ENCODE assay signal across 8 cellular contexts in the genomic region with DNA sequence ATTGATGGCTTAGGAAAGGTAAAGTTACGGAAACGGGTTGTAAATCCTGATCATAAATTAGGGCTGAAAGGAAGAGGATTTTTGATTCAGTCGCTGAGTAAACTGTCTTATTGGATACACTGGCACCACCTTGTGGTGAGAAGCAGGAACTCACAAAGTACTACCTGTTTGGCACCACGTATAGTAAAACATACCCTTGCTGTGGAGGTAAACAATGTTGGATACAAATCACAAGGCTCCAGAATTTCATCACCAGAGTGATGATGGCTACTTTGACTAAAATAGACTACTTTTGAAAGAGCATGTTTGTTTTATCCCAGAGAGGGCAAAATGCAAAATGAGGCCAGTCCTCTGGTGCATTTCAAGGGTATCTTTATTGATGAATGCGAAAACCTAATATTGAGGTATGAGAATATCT.
DNase-seq lines count a peak whose midpoint lies in the region; ATAC-seq, FAIRE-seq and TF ChIP-seq lines count a peak whose summit lies in the region.

No MANE protein-coding gene starts in this region.

- H3K4me3 ChIP-seq in tibial artery = no peak overlapping the region

- peak; percentile 45 to 69 for DNase-seq in AML-193 (lab: John Stamatoyannopoulos, UW)
- DNase-seq in GM18507 (ENCODE audit: extremely low spot score, insufficient read length, low read depth) = peak; percentile 22
- peak; percentile 69 for DNase-seq in NCI-H1092 treated with DMSO at 0.1 percent for 48 hours (lab: John Stamatoyannopoulos, UW)
- DNase-seq in dermis microvascular lymphatic vessel endothelial cell (ENCODE audit: low read depth in 2 of 2) = peak; percentile 20 to 53
- peak; percentile 15 to 18 for DNase-seq in memory B cell (ENCODE audit: low spot score in 2 of 2)
- DNase-seq in tibial artery = no peak

- intact Hi-C loops in tibial artery (cut with DNase I; ENCODE audit: low total_unique reads) = no loop called here

- no peak overlapping the region for H3K4me3 Mint-ChIP-seq in memory B cell

- peak; percentile 86 for FAIRE-seq in GM18507 (lab: Jason Lieb, UNC)

- no peaks in the 10 kb centered on the region for H3K36me3 ChIP-seq in tibial artery

- no peaks in the 10 kb centered on the region for H3K9me3 ChIP-seq in tibial artery

- peak; percentile 35 to 48 for TF ChIP-seq CTCF in tibial artery (IDR thresholded peaks at IDR 0.05)

- no peak overlapping the region for H3K27ac Mint-ChIP-seq in memory B cell

- no peak overlapping the region for H3K27ac ChIP-seq in tibial artery

- ATAC-seq in HG02798 (IDR thresholded peaks at IDR 0.05; ENCODE audit: poor library complexity, unreplicated experiment) (peak; percentile 82), SK-N-SH treated with all-trans-retinoic acid at 6 μM for 48 hours (peak; percentile 88), memory B cell (ENCODE audit: low read depth) (peak; percentile 57)

- peaks cover 5% of the 10 kb centered on the region for H3K27me3 Mint-ChIP-seq in memory B cell

- no peaks in the 10 kb centered on the region for H3K27me3 ChIP-seq in tibial artery

- no peaks in the 10 kb centered on the region for H3K4me1 Mint-ChIP-seq in memory B cell

- H3K36me3 Mint-ChIP-seq in memory B cell = no peaks in the 10 kb centered on the region

- no peaks in the 10 kb centered on the region for H3K4me1 ChIP-seq in tibial artery

- no peaks in the 10 kb centered on the region for H3K9me3 Mint-ChIP-seq in memory B cell

TF ChIP-seq in SK-N-SH treated with all-trans-retinoic acid at 6 μM for 48 hours, 23 proteins besides CTCF, POLR2A, EP300 and RAD21:
- TF ChIP-seq, protein P1, sequence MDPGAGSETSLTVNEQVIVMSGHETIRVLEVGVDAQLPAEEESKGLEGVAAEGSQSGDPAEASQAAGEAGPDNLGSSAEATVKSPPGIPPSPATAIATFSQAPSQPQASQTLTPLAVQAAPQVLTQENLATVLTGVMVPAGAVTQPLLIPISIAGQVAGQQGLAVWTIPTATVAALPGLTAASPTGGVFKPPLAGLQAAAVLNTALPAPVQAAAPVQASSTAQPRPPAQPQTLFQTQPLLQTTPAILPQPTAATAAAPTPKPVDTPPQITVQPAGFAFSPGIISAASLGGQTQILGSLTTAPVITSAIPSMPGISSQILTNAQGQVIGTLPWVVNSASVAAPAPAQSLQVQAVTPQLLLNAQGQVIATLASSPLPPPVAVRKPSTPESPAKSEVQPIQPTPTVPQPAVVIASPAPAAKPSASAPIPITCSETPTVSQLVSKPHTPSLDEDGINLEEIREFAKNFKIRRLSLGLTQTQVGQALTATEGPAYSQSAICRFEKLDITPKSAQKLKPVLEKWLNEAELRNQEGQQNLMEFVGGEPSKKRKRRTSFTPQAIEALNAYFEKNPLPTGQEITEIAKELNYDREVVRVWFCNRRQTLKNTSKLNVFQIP (CRISPR knock-in tag; IDR thresholded peaks at IDR 0.05; ENCODE audit: borderline replicate concordance, low read depth) = no peak
- TF ChIP-seq, protein P2, sequence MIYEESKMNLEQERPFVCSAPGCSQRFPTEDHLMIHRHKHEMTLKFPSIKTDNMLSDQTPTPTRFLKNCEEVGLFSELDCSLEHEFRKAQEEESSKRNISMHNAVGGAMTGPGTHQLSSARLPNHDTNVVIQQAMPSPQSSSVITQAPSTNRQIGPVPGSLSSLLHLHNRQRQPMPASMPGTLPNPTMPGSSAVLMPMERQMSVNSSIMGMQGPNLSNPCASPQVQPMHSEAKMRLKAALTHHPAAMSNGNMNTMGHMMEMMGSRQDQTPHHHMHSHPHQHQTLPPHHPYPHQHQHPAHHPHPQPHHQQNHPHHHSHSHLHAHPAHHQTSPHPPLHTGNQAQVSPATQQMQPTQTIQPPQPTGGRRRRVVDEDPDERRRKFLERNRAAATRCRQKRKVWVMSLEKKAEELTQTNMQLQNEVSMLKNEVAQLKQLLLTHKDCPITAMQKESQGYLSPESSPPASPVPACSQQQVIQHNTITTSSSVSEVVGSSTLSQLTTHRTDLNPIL (CRISPR knock-in tag; IDR thresholded peaks at IDR 0.05; ENCODE audit: low read depth) = no peak
- TF ChIP-seq, protein P3, sequence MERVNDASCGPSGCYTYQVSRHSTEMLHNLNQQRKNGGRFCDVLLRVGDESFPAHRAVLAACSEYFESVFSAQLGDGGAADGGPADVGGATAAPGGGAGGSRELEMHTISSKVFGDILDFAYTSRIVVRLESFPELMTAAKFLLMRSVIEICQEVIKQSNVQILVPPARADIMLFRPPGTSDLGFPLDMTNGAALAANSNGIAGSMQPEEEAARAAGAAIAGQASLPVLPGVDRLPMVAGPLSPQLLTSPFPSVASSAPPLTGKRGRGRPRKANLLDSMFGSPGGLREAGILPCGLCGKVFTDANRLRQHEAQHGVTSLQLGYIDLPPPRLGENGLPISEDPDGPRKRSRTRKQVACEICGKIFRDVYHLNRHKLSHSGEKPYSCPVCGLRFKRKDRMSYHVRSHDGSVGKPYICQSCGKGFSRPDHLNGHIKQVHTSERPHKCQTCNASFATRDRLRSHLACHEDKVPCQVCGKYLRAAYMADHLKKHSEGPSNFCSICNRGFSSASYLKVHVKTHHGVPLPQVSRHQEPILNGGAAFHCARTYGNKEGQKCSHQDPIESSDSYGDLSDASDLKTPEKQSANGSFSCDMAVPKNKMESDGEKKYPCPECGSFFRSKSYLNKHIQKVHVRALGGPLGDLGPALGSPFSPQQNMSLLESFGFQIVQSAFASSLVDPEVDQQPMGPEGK (CRISPR knock-in tag; IDR thresholded peaks at IDR 0.05; ENCODE audit: borderline replicate concordance) = no peak
- no peak for TF ChIP-seq ZNF8 (CRISPR knock-in tag; IDR thresholded peaks at IDR 0.05)
- no peak for TF ChIP-seq OSR1 (CRISPR knock-in tag; IDR thresholded peaks at IDR 0.05)
- TF ChIP-seq ZFP30 (CRISPR knock-in tag; IDR thresholded peaks at IDR 0.05) = no peak
- TF ChIP-seq SNAI2 (CRISPR knock-in tag; IDR thresholded peaks at IDR 0.05) = no peak
- TF ChIP-seq TCF4 (CRISPR knock-in tag; IDR thresholded peaks at IDR 0.05; ENCODE audit: borderline replicate concordance) = no peak
- TF ChIP-seq, protein P4, sequence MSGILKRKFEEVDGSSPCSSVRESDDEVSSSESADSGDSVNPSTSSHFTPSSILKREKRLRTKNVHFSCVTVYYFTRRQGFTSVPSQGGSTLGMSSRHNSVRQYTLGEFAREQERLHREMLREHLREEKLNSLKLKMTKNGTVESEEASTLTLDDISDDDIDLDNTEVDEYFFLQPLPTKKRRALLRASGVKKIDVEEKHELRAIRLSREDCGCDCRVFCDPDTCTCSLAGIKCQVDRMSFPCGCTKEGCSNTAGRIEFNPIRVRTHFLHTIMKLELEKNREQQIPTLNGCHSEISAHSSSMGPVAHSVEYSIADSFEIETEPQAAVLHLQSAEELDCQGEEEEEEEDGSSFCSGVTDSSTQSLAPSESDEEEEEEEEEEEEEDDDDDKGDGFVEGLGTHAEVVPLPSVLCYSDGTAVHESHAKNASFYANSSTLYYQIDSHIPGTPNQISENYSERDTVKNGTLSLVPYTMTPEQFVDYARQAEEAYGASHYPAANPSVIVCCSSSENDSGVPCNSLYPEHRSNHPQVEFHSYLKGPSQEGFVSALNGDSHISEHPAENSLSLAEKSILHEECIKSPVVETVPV (CRISPR knock-in tag; IDR thresholded peaks at IDR 0.05) = no peak
- TF ChIP-seq GLIS3 (CRISPR knock-in tag; IDR thresholded peaks at IDR 0.05) = no peak
- no peak for TF ChIP-seq ZC3H10 (CRISPR knock-in tag; IDR thresholded peaks at IDR 0.05)
- TF ChIP-seq CSDC2 (CRISPR knock-in tag; IDR thresholded peaks at IDR 0.05) = no peak
- no peak for TF ChIP-seq RARB (CRISPR knock-in tag; IDR thresholded peaks at IDR 0.05)
- no peak for TF ChIP-seq ZFP3 (CRISPR knock-in tag; IDR thresholded peaks at IDR 0.05)
- TF ChIP-seq ZNF565 (CRISPR knock-in tag; conservative IDR thresholded peaks at IDR 0.05; ENCODE audit: low read depth) = no peak
- no peak for TF ChIP-seq ESRRG (CRISPR knock-in tag; IDR thresholded peaks at IDR 0.05)

Comparison
In these comparisons a context has a peak if more than half of its experiments do, and no peak if none do; other contexts are left out.
1. DNase-seq: peak in AML-193 (2 of 2), GM18507 (single experiment), NCI-H1092 treated with DMSO at 0.1 percent for 48 hours (single experiment), dermis microvascular lymphatic vessel endothelial cell (2 of 2) and memory B cell (2 of 2); none in tibial artery (0 of 2).
2. Peak in every context shown above with its lines, with median percentiles within 50 percentile points of each other: ATAC-seq.